In the genomic region with DNA sequence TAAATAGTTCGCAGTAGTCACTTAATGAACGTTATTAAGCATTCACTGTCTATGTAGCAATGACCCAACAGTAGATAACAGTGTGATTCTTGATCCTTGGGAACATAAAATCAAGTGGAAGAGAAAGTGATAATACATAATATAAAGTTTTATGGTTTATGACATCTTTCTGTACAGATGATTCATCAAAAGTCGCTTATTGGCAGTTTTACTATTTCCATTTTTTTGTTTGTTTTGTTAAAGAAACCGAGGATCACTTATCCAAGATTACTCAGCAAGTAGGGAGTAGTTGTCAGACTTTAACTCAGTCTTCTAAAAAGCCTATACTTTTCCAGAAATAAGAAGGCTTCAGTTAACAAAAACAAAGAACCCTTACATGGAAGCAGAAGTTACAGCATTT, we compare ENCODE assay signal across 20 cellular contexts.
DNase-seq lines count a peak whose midpoint lies in the region; ATAC-seq and TF ChIP-seq lines count a peak whose summit lies in the region.
"Had no signal": no experiment of that assay in that cellular context is flagged by ENCODE, and none has a peak within 500 bp of the region (broad histone marks: within the 10 kb centered on the region; RNA-seq: fewer than 3 reads in every experiment).

No MANE protein-coding gene starts in this region.

- no peak overlapping the region for H2BK20ac ChIP-seq in IMR-90 (ENCODE audit: low read depth, low read length)

- H3K4me3 Mint-ChIP-seq in chondrocyte (ENCODE audit: unreplicated experiment) (no peak overlapping the region), glutamatergic neuron (ENCODE audit: unreplicated experiment) (no peak overlapping the region)
- H3K4me3 Mint-ChIP-seq: activated CD8-positive, alpha-beta T cell treated with anti-CD3 and anti-CD28 coated beads, Interleukin-2, amount 10 ng/mL, durations not matched to agents 7 days and 5 days; activated naive CD4-positive, alpha-beta T cell treated with anti-CD3 and anti-CD28 coated beads, Interleukin-2, amount 10 ng/mL, durations not matched to agents 7 days and 5 days; activated T-cell treated with anti-CD3 and anti-CD28 coated beads, Interleukin-2, amount 50 U/mL, for 24 hours; IgD-negative memory B cell; stimulated activated naive B cell treated with anti-CD40 and anti-IgM and Interleukin-4, amounts not matched to agents 10 μg/mL and 1 μg/mL and 100 μg/mL, for 72 hours; T-helper 2 cell treated with Interferon-gamma antibody and Interleukin-4, amounts not matched to agents 5 μg/mL and 100 μg/mL, for 36 hours had no signal

- H3K36me3 Mint-ChIP-seq in chondrocyte (ENCODE audit: low read depth) (peaks cover 6% of the 10 kb centered on the region), glutamatergic neuron (ENCODE audit: unreplicated experiment) (no peaks in the 10 kb centered on the region)

- H3K9me3 ChIP-seq in IMR-90 (ENCODE audit: control insufficient read depth, insufficient read depth, low read length) (no peaks in the 10 kb centered on the region), subcutaneous abdominal adipose tissue (ENCODE audit: control insufficient read depth in 5 of 5, low read length in 5 of 5) (no peaks in the 10 kb centered on the region)
- H3K9me3 ChIP-seq: ascending aorta, lower lobe of right lung had no signal

- H3K36me3 ChIP-seq in IMR-90 (ENCODE audit: control insufficient read depth, insufficient read depth, low read length) (peaks cover 5% of the 10 kb centered on the region), subcutaneous abdominal adipose tissue (ENCODE audit: control insufficient read depth in 5 of 5, insufficient read depth in 5 of 5, low read length in 5 of 5) (peaks cover 0 to 9% (median 4%) of the 10 kb centered on the region in 5 donors)

- in situ Hi-C loops in IMR-90 (cut with MboI; ENCODE audit: low sequenced_read_pairs), result no loop called here

- peaks cover 42% of the 10 kb centered on the region; the same call in 1 of the 2 replicates for H4K20me1 ChIP-seq in IMR-90 (ENCODE audit: insufficient read depth, low read length)

- no peak overlapping the region for H3K56ac ChIP-seq in IMR-90 (ENCODE audit: extremely low read depth, insufficient read depth, low read length)

- POLR2A ChIA-PET in IMR-90 (lab: Charles Lee; ENCODE audit: unreplicated experiment), result no interaction called here

- H2AFZ ChIP-seq in IMR-90 (replicated peaks; ENCODE audit: low read length, poor library complexity), result no peak overlapping the region

- H3K4ac ChIP-seq in IMR-90 (ENCODE audit: low read depth, low read length), result no peak overlapping the region

- peaks cover 20% of the 10 kb centered on the region for H3K9me1 ChIP-seq in IMR-90 (ENCODE audit: insufficient read depth, low read length)

- ATAC-seq in IMR-90 (ENCODE audit: low read depth) (peak; percentile 45), GM19351 (IDR thresholded peaks at IDR 0.05; ENCODE audit: unreplicated experiment) (no peak), GM21723 (IDR thresholded peaks at IDR 0.05; ENCODE audit: unreplicated experiment) (no peak), GM19452 (IDR thresholded peaks at IDR 0.05; ENCODE audit: unreplicated experiment) (no peak)
- ATAC-seq: activated CD8-positive, alpha-beta T cell treated with anti-CD3 and anti-CD28 coated beads, Interleukin-2, amount 10 ng/mL, durations not matched to agents 7 days and 5 days; lower lobe of right lung; right cardiac atrium; stimulated activated naive B cell treated with anti-CD40 and anti-IgM and Interleukin-4, amounts not matched to agents 10 μg/mL and 1 μg/mL and 100 μg/mL, for 72 hours had no signal

- H3K27me3 Mint-ChIP-seq in chondrocyte (ENCODE audit: low read depth) (no peaks in the 10 kb centered on the region), glutamatergic neuron (ENCODE audit: unreplicated experiment) (no peaks in the 10 kb centered on the region)
- H3K27me3 Mint-ChIP-seq: activated naive CD4-positive, alpha-beta T cell treated with anti-CD3 and anti-CD28 coated beads, Interleukin-2, amount 10 ng/mL, durations not matched to agents 7 days and 5 days; activated T-cell treated with anti-CD3 and anti-CD28 coated beads, Interleukin-2, amount 50 U/mL, for 24 hours; IgD-negative memory B cell; stimulated activated naive B cell treated with anti-CD40 and anti-IgM and Interleukin-4, amounts not matched to agents 10 μg/mL and 1 μg/mL and 100 μg/mL, for 72 hours had no signal

- H3K27me3 ChIP-seq in IMR-90 (ENCODE audit: control insufficient read depth, insufficient read depth, low read length) (no peaks in the 10 kb centered on the region), subcutaneous abdominal adipose tissue (ENCODE audit: control insufficient read depth in 5 of 5, insufficient read depth in 4 of 5, low read length in 5 of 5) (no peaks in the 10 kb centered on the region)
- H3K27me3 ChIP-seq: ascending aorta had no signal

- peak overlapping the region in 1 of 2 experiments; percentile 30; a peak in 1 of 4 replicates for H4K8ac ChIP-seq in IMR-90 (ENCODE audit: low read depth in 2 of 2, low read length in 2 of 2)

- peaks cover 1% of the 10 kb centered on the region for H3K9me3 Mint-ChIP-seq in chondrocyte (ENCODE audit: low read depth)
- H3K9me3 Mint-ChIP-seq in glutamatergic neuron (ENCODE audit: unreplicated experiment), result no peaks in the 10 kb centered on the region
- H3K9me3 Mint-ChIP-seq: activated naive CD4-positive, alpha-beta T cell treated with anti-CD3 and anti-CD28 coated beads, Interleukin-2, amount 10 ng/mL, durations not matched to agents 7 days and 5 days; activated T-cell treated with anti-CD3 and anti-CD28 coated beads, Interleukin-2, amount 50 U/mL, for 24 hours; IgD-negative memory B cell; stimulated activated naive B cell treated with anti-CD40 and anti-IgM and Interleukin-4, amounts not matched to agents 10 μg/mL and 1 μg/mL and 100 μg/mL, for 72 hours; T-helper 2 cell treated with Interferon-gamma antibody and Interleukin-4, amounts not matched to agents 5 μg/mL and 100 μg/mL, for 36 hours had no signal

- peaks cover 45% of the 10 kb centered on the region for H3K4me1 Mint-ChIP-seq in chondrocyte (ENCODE audit: low read depth)
- no peaks in the 10 kb centered on the region for H3K4me1 Mint-ChIP-seq in glutamatergic neuron (ENCODE audit: low read depth, unreplicated experiment)
- H3K4me1 Mint-ChIP-seq: activated naive CD4-positive, alpha-beta T cell treated with anti-CD3 and anti-CD28 coated beads, Interleukin-2, amount 10 ng/mL, durations not matched to agents 7 days and 5 days had no signal

- H2BK15ac ChIP-seq in IMR-90 (ENCODE audit: low read depth, low read length), result no peak overlapping the region

- intact Hi-C loops in IMR-90 (cut with micrococcal nuclease), result no loop called here

- peak overlapping the region; percentile 46; the same call in 1 of the 2 replicates for H3K18ac ChIP-seq in IMR-90 (ENCODE audit: low read depth, low read length)

- dilution Hi-C loops in IMR-90 (cut with HindIII; ENCODE audit: low sequenced_read_pairs, unreplicated experiment), result no loop called here

- CTCF ChIA-PET in IMR-90 (lab: Yijun Ruan, JAX), result interaction anchor here (0.6 kb wide), 1 partner anchor 111 kb away, joined by 12 read pairs; no protein-coding TSS in a partner anchor

- no peak overlapping the region for H2BK120ac ChIP-seq in IMR-90 (ENCODE audit: low read depth, low read length)

- peaks cover 39 to 60% of the 10 kb centered on the region in 2 experiments for H3K79me1 ChIP-seq in IMR-90 (ENCODE audit: low read depth in 1 of 2, low read length in 2 of 2)

- H3K4me3 ChIP-seq in IMR-90 (ENCODE audit: insufficient read depth, low read depth, low read length), result no peak overlapping the region
- H3K4me3 ChIP-seq in subcutaneous abdominal adipose tissue (ENCODE audit: low read depth in 1 of 5, low read length in 5 of 5), result no peak overlapping the region
- H3K4me3 ChIP-seq: ascending aorta, lower lobe of right lung, SK-N-MC had no signal

- TF ChIP-seq RAD21 in IMR-90 (IDR thresholded peaks at IDR 0.05; ENCODE audit: low read length), result no peak

- no peak overlapping the region for H4K91ac ChIP-seq in IMR-90 (ENCODE audit: insufficient read depth, low read depth, low read length)

- peak overlapping the region; percentile 44 for H3K4me2 ChIP-seq in IMR-90 (ENCODE audit: low read depth, low read length)

- H3K27ac Mint-ChIP-seq in chondrocyte (ENCODE audit: unreplicated experiment) (peak overlapping the region; percentile 59), glutamatergic neuron (ENCODE audit: unreplicated experiment) (no peak overlapping the region)
- H3K27ac Mint-ChIP-seq: activated CD8-positive, alpha-beta T cell treated with anti-CD3 and anti-CD28 coated beads, Interleukin-2, amount 10 ng/mL, durations not matched to agents 7 days and 5 days; activated naive CD4-positive, alpha-beta T cell treated with anti-CD3 and anti-CD28 coated beads, Interleukin-2, amount 10 ng/mL, durations not matched to agents 7 days and 5 days; activated T-cell treated with anti-CD3 and anti-CD28 coated beads, Interleukin-2, amount 50 U/mL, for 24 hours; IgD-negative memory B cell; stimulated activated naive B cell treated with anti-CD40 and anti-IgM and Interleukin-4, amounts not matched to agents 10 μg/mL and 1 μg/mL and 100 μg/mL, for 72 hours; T-helper 2 cell treated with Interferon-gamma antibody and Interleukin-4, amounts not matched to agents 5 μg/mL and 100 μg/mL, for 36 hours had no signal

- no TSS peak for BruUV-seq in IMR-90 (replicated peaks; lab: Mats Ljungman, UMichigan)

- no peak overlapping the region; the same call in 1 of the 2 replicates for H3K23ac ChIP-seq in IMR-90 (ENCODE audit: low read depth, low read length)

- H4K5ac ChIP-seq in IMR-90 (ENCODE audit: low read depth, low read length), result no peak overlapping the region

- H3K9ac ChIP-seq in IMR-90 (ENCODE audit: low read depth, low read length), result no peak overlapping the region
- H3K9ac ChIP-seq in subcutaneous abdominal adipose tissue (ENCODE audit: low read length in 5 of 5), result no peak overlapping the region

- H3K4me1 ChIP-seq in IMR-90 (ENCODE audit: control insufficient read depth, insufficient read depth, low read length), result peaks cover 5% of the 10 kb centered on the region
- peaks cover 0 to 18% (median 9%) of the 10 kb centered on the region in 5 donors for H3K4me1 ChIP-seq in subcutaneous abdominal adipose tissue (ENCODE audit: control insufficient read depth in 5 of 5, insufficient read depth in 5 of 5, low read length in 5 of 5)
- H3K4me1 ChIP-seq: lower lobe of right lung had no signal

- H3K14ac ChIP-seq in IMR-90 (replicated peaks; ENCODE audit: low read depth, low read length), result 0 out of 2 replicates have a peak overlapping the region, but pooled peaks have one; percentile 34

- H2AK9ac ChIP-seq in IMR-90 (replicated peaks; ENCODE audit: low read depth, low read length, poor library complexity), result no peak overlapping the region

- TF ChIP-seq CTCF in IMR-90 (conservative IDR thresholded peaks at IDR 0.05; ENCODE audit: low read depth, low read length) (no peak), chondrocyte (IDR thresholded peaks at IDR 0.05) (no peak), glutamatergic neuron (IDR thresholded peaks at IDR 0.05; ENCODE audit: partially characterized antibody, unreplicated experiment) (no peak)

- H2AK5ac ChIP-seq in IMR-90 (ENCODE audit: low read depth, low read length), result no peak overlapping the region

- WGBS in IMR-90 (ENCODE audit: extremely low coverage in 2 of 2, insufficient read length in 1 of 2), 2 experiments, result no CpG with 5 or more reads among the region's 4 CpGs

- DNase-seq in IMR-90 (peak; percentile 63), chondrocyte (ENCODE audit: low spot score) (no peak), hepatic stellate cell (ENCODE audit: low spot score) (peak; percentile 6), glutamatergic neuron (no peak)
- DNase-seq: activated CD8-positive, alpha-beta T cell treated with anti-CD3 and anti-CD28 coated beads, Interleukin-2, amount 10 ng/mL, durations not matched to agents 7 days and 5 days; activated naive CD4-positive, alpha-beta T cell treated with anti-CD3 and anti-CD28 coated beads, Interleukin-2, amount 10 ng/mL, durations not matched to agents 7 days and 5 days; activated T-cell treated with anti-CD3 and anti-CD28 coated beads, Interleukin-2, amount 50 U/mL, for 24 hours; lower lobe of right lung; NCI-H1694 treated with DMSO at 0.1 percent for 48 hours; NCI-H345; right cardiac atrium; stimulated activated naive B cell treated with anti-CD40 and anti-IgM and Interleukin-4, amounts not matched to agents 10 μg/mL and 1 μg/mL and 100 μg/mL, for 72 hours had no signal

- no peak for TF ChIP-seq POLR2A in IMR-90 (IDR thresholded peaks at IDR 0.05; ENCODE audit: low read depth, low read length)

- H2BK5ac ChIP-seq in IMR-90 (ENCODE audit: low read depth, low read length, poor library complexity, severe bottlenecking), result peak overlapping the region; percentile 73

- H3K27ac ChIP-seq in IMR-90 (ENCODE audit: insufficient read depth, low read length), result peak overlapping the region; percentile 8; the same call in 1 of the 2 replicates
- H3K27ac ChIP-seq in subcutaneous abdominal adipose tissue (ENCODE audit: low read depth, low read length), result peak overlapping the region; percentile 54
- H3K27ac ChIP-seq: ascending aorta, lower lobe of right lung, SK-N-MC had no signal

Comparison
In these comparisons a context has a peak if more than half of its experiments do, and no peak if none do; other contexts are left out.
1. DNase-seq: peak in IMR-90 (single experiment) and hepatic stellate cell (single experiment); none in chondrocyte (single experiment) and glutamatergic neuron (single experiment).